In the genomic region with DNA sequence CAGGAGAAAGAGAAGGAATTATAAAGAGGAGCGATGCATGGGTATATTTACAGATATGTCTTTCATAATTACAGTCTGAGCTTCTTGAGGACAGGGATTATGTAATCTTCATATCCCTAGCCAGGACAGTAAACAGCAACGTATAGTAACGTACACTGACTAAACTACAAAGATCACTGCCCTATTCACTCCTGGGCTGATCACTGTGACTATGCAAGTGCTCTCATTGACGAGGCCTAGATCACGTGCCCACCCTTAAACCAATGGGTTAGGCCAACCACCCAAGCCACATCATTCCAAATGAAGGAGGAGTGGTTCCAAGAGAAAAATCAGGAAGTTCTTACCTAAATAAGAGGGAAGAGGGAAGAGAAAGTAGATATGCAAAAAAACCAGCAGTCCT, we compare ENCODE assay signal across 2 cellular contexts.
TF ChIP-seq lines count a peak whose summit lies in the region.

No MANE protein-coding gene starts in this region.

TF ChIP-seq in GM23338, 12 proteins besides CTCF, POLR2A, EP300 and RAD21 (continues in another document):
- TF ChIP-seq, protein P1, sequence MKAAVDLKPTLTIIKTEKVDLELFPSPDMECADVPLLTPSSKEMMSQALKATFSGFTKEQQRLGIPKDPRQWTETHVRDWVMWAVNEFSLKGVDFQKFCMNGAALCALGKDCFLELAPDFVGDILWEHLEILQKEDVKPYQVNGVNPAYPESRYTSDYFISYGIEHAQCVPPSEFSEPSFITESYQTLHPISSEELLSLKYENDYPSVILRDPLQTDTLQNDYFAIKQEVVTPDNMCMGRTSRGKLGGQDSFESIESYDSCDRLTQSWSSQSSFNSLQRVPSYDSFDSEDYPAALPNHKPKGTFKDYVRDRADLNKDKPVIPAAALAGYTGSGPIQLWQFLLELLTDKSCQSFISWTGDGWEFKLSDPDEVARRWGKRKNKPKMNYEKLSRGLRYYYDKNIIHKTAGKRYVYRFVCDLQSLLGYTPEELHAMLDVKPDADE (IDR thresholded peaks at IDR 0.05), result no peak
- TF ChIP-seq STAT1 (IDR thresholded peaks at IDR 0.05; ENCODE audit: unreplicated experiment), result no peak
- no peak for TF ChIP-seq NANOG (IDR thresholded peaks at IDR 0.05; ENCODE audit: borderline replicate concordance)
- no peak for TF ChIP-seq POLR2AphosphoS5 (IDR thresholded peaks at IDR 0.05; ENCODE audit: low read depth)
- no peak for TF ChIP-seq EZH2phosphoT487 (IDR thresholded peaks at IDR 0.05; ENCODE audit: unreplicated experiment)
- TF ChIP-seq, protein P2, sequence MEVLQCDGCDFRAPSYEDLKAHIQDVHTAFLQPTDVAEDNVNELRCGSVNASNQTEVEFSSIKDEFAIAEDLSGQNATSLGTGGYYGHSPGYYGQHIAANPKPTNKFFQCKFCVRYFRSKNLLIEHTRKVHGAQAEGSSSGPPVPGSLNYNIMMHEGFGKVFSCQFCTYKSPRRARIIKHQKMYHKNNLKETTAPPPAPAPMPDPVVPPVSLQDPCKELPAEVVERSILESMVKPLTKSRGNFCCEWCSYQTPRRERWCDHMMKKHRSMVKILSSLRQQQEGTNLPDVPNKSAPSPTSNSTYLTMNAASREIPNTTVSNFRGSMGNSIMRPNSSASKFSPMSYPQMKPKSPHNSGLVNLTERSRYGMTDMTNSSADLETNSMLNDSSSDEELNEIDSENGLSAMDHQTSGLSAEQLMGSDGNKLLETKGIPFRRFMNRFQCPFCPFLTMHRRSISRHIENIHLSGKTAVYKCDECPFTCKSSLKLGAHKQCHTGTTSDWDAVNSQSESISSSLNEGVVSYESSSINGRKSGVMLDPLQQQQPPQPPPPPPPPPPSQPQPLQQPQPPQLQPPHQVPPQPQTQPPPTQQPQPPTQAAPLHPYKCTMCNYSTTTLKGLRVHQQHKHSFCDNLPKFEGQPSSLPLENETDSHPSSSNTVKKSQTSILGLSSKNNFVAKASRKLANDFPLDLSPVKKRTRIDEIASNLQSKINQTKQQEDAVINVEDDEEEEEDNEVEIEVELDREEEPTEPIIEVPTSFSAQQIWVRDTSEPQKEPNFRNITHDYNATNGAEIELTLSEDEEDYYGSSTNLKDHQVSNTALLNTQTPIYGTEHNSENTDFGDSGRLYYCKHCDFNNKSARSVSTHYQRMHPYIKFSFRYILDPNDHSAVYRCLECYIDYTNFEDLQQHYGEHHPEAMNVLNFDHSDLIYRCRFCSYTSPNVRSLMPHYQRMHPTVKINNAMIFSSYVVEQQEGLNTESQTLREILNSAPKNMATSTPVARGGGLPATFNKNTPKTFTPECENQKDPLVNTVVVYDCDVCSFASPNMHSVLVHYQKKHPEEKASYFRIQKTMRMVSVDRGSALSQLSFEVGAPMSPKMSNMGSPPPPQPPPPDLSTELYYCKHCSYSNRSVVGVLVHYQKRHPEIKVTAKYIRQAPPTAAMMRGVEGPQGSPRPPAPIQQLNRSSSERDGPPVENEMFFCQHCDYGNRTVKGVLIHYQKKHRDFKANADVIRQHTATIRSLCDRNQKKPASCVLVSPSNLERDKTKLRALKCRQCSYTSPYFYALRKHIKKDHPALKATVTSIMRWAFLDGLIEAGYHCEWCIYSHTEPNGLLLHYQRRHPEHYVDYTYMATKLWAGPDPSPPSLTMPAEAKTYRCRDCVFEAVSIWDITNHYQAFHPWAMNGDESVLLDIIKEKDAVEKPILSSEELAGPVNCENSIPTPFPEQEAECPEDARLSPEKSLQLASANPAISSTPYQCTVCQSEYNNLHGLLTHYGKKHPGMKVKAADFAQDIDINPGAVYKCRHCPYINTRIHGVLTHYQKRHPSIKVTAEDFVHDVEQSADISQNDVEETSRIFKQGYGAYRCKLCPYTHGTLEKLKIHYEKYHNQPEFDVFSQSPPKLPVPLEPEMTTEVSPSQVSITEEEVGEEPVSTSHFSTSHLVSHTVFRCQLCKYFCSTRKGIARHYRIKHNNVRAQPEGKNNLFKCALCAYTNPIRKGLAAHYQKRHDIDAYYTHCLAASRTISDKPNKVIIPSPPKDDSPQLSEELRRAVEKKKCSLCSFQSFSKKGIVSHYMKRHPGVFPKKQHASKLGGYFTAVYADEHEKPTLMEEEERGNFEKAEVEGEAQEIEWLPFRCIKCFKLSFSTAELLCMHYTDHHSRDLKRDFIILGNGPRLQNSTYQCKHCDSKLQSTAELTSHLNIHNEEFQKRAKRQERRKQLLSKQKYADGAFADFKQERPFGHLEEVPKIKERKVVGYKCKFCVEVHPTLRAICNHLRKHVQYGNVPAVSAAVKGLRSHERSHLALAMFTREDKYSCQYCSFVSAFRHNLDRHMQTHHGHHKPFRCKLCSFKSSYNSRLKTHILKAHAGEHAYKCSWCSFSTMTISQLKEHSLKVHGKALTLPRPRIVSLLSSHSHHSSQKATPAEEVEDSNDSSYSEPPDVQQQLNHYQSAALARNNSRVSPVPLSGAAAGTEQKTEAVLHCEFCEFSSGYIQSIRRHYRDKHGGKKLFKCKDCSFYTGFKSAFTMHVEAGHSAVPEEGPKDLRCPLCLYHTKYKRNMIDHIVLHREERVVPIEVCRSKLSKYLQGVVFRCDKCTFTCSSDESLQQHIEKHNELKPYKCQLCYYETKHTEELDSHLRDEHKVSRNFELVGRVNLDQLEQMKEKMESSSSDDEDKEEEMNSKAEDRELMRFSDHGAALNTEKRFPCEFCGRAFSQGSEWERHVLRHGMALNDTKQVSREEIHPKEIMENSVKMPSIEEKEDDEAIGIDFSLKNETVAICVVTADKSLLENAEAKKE (CRISPR knock-in tag; IDR thresholded peaks at IDR 0.05), result no peak
- TF ChIP-seq JUNB (IDR thresholded peaks at IDR 0.05; ENCODE audit: unreplicated experiment), result no peak
- no peak for TF ChIP-seq ZNF114 (CRISPR knock-in tag; IDR thresholded peaks at IDR 0.05)
- TF ChIP-seq CREB1 (CRISPR knock-in tag; IDR thresholded peaks at IDR 0.05; ENCODE audit: low read depth), result no peak
- TF ChIP-seq, protein P3, sequence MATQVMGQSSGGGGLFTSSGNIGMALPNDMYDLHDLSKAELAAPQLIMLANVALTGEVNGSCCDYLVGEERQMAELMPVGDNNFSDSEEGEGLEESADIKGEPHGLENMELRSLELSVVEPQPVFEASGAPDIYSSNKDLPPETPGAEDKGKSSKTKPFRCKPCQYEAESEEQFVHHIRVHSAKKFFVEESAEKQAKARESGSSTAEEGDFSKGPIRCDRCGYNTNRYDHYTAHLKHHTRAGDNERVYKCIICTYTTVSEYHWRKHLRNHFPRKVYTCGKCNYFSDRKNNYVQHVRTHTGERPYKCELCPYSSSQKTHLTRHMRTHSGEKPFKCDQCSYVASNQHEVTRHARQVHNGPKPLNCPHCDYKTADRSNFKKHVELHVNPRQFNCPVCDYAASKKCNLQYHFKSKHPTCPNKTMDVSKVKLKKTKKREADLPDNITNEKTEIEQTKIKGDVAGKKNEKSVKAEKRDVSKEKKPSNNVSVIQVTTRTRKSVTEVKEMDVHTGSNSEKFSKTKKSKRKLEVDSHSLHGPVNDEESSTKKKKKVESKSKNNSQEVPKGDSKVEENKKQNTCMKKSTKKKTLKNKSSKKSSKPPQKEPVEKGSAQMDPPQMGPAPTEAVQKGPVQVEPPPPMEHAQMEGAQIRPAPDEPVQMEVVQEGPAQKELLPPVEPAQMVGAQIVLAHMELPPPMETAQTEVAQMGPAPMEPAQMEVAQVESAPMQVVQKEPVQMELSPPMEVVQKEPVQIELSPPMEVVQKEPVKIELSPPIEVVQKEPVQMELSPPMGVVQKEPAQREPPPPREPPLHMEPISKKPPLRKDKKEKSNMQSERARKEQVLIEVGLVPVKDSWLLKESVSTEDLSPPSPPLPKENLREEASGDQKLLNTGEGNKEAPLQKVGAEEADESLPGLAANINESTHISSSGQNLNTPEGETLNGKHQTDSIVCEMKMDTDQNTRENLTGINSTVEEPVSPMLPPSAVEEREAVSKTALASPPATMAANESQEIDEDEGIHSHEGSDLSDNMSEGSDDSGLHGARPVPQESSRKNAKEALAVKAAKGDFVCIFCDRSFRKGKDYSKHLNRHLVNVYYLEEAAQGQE (IDR thresholded peaks at IDR 0.05; ENCODE audit: unreplicated experiment), result no peak

TF ChIP-seq in K562, 482 proteins besides CTCF, POLR2A, EP300 and RAD21 (continues in another document):
- TF ChIP-seq KLF1 (tag; IDR thresholded peaks at IDR 0.05) (0 out of 2 replicates have a peak, but pooled peaks have one; percentile 36), PCBP1 (IDR thresholded peaks at IDR 0.05; ENCODE audit: low read depth, low read length, poor library complexity, severe bottlenecking) (no peak), BCOR (IDR thresholded peaks at IDR 0.05) (no peak), NFE2 (IDR thresholded peaks at IDR 0.05; ENCODE audit: low read depth) (no peak), ZNF507 (tag; conservative IDR thresholded peaks at IDR 0.05) (no peak), JUND (IDR thresholded peaks at IDR 0.05; ENCODE audit: borderline replicate concordance, low read depth, low read length) (no peak), JUND (tag; IDR thresholded peaks at IDR 0.05; ENCODE audit: borderline replicate concordance, low read depth, low read length) (0 out of 3 replicates have a peak, but pooled peaks have one; percentile 8), SMAD2 (IDR thresholded peaks at IDR 0.05; ENCODE audit: low read depth, low read length) (no peak), CEBPG (CRISPR knock-in tag; IDR thresholded peaks at IDR 0.05) (no peak), CEBPG (tag; conservative IDR thresholded peaks at IDR 0.05 in 1 of 2, IDR thresholded peaks at IDR 0.05 in 1 of 2) (peak; percentile 27 to 73; a peak in 2 of 4 replicates), GABPA (tag; conservative IDR thresholded peaks at IDR 0.05; ENCODE audit: low read depth) (no peak), TEAD4 (IDR thresholded peaks at IDR 0.05; ENCODE audit: low read length) (no peak), TEAD4 (CRISPR knock-in tag; IDR thresholded peaks at IDR 0.05; ENCODE audit: borderline replicate concordance) (no peak), SRSF3 (IDR thresholded peaks at IDR 0.05; ENCODE audit: insufficient read depth, low read length) (no peak), C11orf30 (IDR thresholded peaks at IDR 0.05; ENCODE audit: low read depth) (0 out of 2 replicates have a peak, but pooled peaks have one; percentile 7), SIN3A (IDR thresholded peaks at IDR 0.05; ENCODE audit: borderline replicate concordance in 2 of 2, control insufficient read depth in 1 of 2, low read depth in 2 of 2, low read length in 2 of 2) (no peak), ETV1 (tag; conservative IDR thresholded peaks at IDR 0.05; ENCODE audit: low read depth) (no peak), ZFX (CRISPR knock-in tag; IDR thresholded peaks at IDR 0.05) (peak; percentile 44; the same call in 1 of the 2 replicates)
- TF ChIP-seq, protein P4, sequence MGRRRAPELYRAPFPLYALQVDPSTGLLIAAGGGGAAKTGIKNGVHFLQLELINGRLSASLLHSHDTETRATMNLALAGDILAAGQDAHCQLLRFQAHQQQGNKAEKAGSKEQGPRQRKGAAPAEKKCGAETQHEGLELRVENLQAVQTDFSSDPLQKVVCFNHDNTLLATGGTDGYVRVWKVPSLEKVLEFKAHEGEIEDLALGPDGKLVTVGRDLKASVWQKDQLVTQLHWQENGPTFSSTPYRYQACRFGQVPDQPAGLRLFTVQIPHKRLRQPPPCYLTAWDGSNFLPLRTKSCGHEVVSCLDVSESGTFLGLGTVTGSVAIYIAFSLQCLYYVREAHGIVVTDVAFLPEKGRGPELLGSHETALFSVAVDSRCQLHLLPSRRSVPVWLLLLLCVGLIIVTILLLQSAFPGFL (CRISPR knock-in tag; IDR thresholded peaks at IDR 0.05), result no peak
- TF ChIP-seq, protein P5, sequence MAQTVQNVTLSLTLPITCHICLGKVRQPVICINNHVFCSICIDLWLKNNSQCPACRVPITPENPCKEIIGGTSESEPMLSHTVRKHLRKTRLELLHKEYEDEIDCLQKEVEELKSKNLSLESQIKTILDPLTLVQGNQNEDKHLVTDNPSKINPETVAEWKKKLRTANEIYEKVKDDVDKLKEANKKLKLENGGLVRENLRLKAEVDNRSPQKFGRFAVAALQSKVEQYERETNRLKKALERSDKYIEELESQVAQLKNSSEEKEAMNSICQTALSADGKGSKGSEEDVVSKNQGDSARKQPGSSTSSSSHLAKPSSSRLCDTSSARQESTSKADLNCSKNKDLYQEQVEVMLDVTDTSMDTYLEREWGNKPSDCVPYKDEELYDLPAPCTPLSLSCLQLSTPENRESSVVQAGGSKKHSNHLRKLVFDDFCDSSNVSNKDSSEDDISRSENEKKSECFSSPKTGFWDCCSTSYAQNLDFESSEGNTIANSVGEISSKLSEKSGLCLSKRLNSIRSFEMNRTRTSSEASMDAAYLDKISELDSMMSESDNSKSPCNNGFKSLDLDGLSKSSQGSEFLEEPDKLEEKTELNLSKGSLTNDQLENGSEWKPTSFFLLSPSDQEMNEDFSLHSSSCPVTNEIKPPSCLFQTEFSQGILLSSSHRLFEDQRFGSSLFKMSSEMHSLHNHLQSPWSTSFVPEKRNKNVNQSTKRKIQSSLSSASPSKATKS (CRISPR knock-in tag; IDR thresholded peaks at IDR 0.05), result no peak
- TF ChIP-seq, protein P6, sequence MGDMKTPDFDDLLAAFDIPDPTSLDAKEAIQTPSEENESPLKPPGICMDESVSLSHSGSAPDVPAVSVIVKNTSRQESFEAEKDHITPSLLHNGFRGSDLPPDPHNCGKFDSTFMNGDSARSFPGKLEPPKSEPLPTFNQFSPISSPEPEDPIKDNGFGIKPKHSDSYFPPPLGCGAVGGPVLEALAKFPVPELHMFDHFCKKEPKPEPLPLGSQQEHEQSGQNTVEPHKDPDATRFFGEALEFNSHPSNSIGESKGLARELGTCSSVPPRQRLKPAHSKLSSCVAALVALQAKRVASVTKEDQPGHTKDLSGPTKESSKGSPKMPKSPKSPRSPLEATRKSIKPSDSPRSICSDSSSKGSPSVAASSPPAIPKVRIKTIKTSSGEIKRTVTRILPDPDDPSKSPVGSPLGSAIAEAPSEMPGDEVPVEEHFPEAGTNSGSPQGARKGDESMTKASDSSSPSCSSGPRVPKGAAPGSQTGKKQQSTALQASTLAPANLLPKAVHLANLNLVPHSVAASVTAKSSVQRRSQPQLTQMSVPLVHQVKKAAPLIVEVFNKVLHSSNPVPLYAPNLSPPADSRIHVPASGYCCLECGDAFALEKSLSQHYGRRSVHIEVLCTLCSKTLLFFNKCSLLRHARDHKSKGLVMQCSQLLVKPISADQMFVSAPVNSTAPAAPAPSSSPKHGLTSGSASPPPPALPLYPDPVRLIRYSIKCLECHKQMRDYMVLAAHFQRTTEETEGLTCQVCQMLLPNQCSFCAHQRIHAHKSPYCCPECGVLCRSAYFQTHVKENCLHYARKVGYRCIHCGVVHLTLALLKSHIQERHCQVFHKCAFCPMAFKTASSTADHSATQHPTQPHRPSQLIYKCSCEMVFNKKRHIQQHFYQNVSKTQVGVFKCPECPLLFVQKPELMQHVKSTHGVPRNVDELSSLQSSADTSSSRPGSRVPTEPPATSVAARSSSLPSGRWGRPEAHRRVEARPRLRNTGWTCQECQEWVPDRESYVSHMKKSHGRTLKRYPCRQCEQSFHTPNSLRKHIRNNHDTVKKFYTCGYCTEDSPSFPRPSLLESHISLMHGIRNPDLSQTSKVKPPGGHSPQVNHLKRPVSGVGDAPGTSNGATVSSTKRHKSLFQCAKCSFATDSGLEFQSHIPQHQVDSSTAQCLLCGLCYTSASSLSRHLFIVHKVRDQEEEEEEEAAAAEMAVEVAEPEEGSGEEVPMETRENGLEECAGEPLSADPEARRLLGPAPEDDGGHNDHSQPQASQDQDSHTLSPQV (IDR thresholded peaks at IDR 0.05), result no peak
